8 cellular contexts compared by ENCODE assay signal in the genomic region with DNA sequence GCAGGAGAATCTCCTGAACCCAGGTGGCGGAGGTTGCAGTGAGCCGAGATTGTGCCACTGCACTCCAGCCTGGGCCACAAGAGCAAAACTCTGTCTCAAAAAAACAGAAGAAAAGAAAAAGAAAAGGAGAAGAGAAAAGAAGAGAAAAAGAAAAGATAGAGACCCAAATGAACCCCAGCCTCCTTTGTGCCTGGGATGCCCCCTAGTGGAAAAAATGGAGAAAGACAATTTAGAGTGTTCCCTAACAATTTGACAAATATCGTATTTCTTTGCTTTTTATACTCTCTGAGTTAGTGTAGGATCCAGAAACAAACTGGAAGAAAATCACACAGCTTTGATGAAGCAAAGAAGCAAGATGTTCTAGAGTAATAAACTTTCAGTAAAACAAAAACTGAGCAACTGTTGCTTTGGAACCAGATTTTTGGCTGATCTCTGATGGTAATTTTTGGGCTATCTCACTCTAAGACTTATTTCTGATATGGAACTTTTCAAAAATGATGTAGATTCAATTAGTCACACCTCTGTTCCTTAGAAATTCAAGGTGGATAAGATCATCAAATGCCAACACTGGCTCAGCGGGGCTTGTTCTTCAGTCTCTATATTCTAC. TPM values are rescaled to one million over a fixed set of nuclear protein-coding genes. Genes with fewer than 3 reads are reported as not detected.
A peak's percentile ranks its signal among the peaks of the same experiment; 100 is the strongest.
DNase-seq lines count a peak whose midpoint lies in the region; TF ChIP-seq lines count a peak whose summit lies in the region.

No MANE protein-coding gene starts in this region.

- no peak overlapping the region for H3K4me3 Mint-ChIP-seq in activated T-cell treated with anti-CD3 and anti-CD28 coated beads, Interleukin-2, amount 50 U/mL, for 24 hours

- H3K4me1 ChIP-seq in esophagus squamous epithelium (no peaks in the 10 kb centered on the region), tibial nerve (no peaks in the 10 kb centered on the region)

- intact Hi-C loops in esophagus squamous epithelium (cut with DNase I), result no loop called here

- peak; percentile 11 for DNase-seq in NOMO-1 treated with DMSO at 0.1 percent for 48 hours (lab: John Stamatoyannopoulos, UW; ENCODE audit: unreplicated experiment)
- no peak for DNase-seq in NOMO-1 treated with dmso at 0.1 percent for 144 hours (lab: John Stamatoyannopoulos, UW; ENCODE audit: unreplicated experiment)
- DNase-seq in NCI-H460 (ENCODE audit: extremely low read depth, low read depth), result peak; percentile 22
- DNase-seq in esophagus squamous epithelium (lab: John Stamatoyannopoulos, UW), result no peak
- DNase-seq in tibial nerve (ENCODE audit: low spot score in 2 of 2), result no peak
- DNase-seq in activated T-cell treated with anti-CD3 and anti-CD28 coated beads, Interleukin-2, amount 50 U/mL, for 24 hours, result no peak
- no peak for DNase-seq in T-helper 9 cell
- DNase-seq in islet precursor cell, result no peak

- H3K9me3 ChIP-seq in esophagus squamous epithelium, result peaks cover 0 to 19% (median 10%) of the 10 kb centered on the region in 3 donors
- peaks cover 0 to 32% (median 3%) of the 10 kb centered on the region in 4 donors for H3K9me3 ChIP-seq in tibial nerve

- TF ChIP-seq EP300 in tibial nerve (IDR thresholded peaks at IDR 0.05), result no peak

- H3K27ac Mint-ChIP-seq in activated T-cell treated with anti-CD3 and anti-CD28 coated beads, Interleukin-2, amount 50 U/mL, for 24 hours, result no peak overlapping the region

- H3K4me1 Mint-ChIP-seq in activated T-cell treated with anti-CD3 and anti-CD28 coated beads, Interleukin-2, amount 50 U/mL, for 24 hours (ENCODE audit: low read depth), result no peaks in the 10 kb centered on the region

- no peak for TF ChIP-seq POLR2A in esophagus squamous epithelium (IDR thresholded peaks at IDR 0.05)
- TF ChIP-seq POLR2A in tibial nerve (IDR thresholded peaks at IDR 0.05), result no peak

- H3K36me3 Mint-ChIP-seq in activated T-cell treated with anti-CD3 and anti-CD28 coated beads, Interleukin-2, amount 50 U/mL, for 24 hours (ENCODE audit: low read depth), result peaks cover 4% of the 10 kb centered on the region

- TF ChIP-seq CTCF in esophagus squamous epithelium (IDR thresholded peaks at IDR 0.05), result peak in 5 of 6 experiments; percentile 24 to 68 (median 38)
- peak in 4 of 5 experiments; percentile 25 to 45 (median 40) for TF ChIP-seq CTCF in tibial nerve (IDR thresholded peaks at IDR 0.05)

- H3K27me3 ChIP-seq in esophagus squamous epithelium, result no peaks in the 10 kb centered on the region
- no peaks in the 10 kb centered on the region for H3K27me3 ChIP-seq in tibial nerve

- H3K27ac ChIP-seq in esophagus squamous epithelium, result no peak overlapping the region
- no peak overlapping the region for H3K27ac ChIP-seq in tibial nerve

- no peak overlapping the region for H3K4me3 ChIP-seq in esophagus squamous epithelium
- H3K4me3 ChIP-seq in tibial nerve, result no peak overlapping the region

- WGBS in esophagus squamous epithelium, 2 donors, result 69 to 72% methylated on average over 4 of the region's 4 CpGs
- WGBS in tibial nerve, 2 donors, result 65 to 68% methylated on average over 4 of the region's 4 CpGs

- H3K36me3 ChIP-seq in esophagus squamous epithelium (no peaks in the 10 kb centered on the region), tibial nerve (no peaks in the 10 kb centered on the region)

- H3K27me3 Mint-ChIP-seq in activated T-cell treated with anti-CD3 and anti-CD28 coated beads, Interleukin-2, amount 50 U/mL, for 24 hours, result peaks cover 9% of the 10 kb centered on the region

- H3K9me3 Mint-ChIP-seq in activated T-cell treated with anti-CD3 and anti-CD28 coated beads, Interleukin-2, amount 50 U/mL, for 24 hours, result peaks cover 18% of the 10 kb centered on the region

RNA-seq across cellular contexts. Expression of gene PRKAB1, which starts 18.6 kb away (rescaled TPM):
- 15.8 and 18.6 TPM in 2 replicates for total RNA-seq in NCI-H460 (2014; rRNA removed; shearing (Covaris generic))
- polyA plus RNA-seq in NCI-H460 (2014; cell fraction: nucleus; rRNA removed), result 19.5 and 29.5 TPM in 2 replicates
- total RNA-seq in esophagus squamous epithelium (100 to 1,000 TPM in 1 of 4 donors, 10 to 100 TPM in 3; 18.2 to 217 (median 46.7) TPM), tibial nerve (10 to 100 TPM; 24.5 to 40.6 (median 28.3) TPM)

RNA-seq across cellular contexts. Expression of gene TMEM233, which starts 55.7 kb away (rescaled TPM):
- total RNA-seq in NCI-H460 (2014; rRNA removed; shearing (Covaris generic)), result 1.2 and 2.5 TPM in 2 replicates
- polyA plus RNA-seq in NCI-H460 (2014; cell fraction: nucleus; rRNA removed), result 0.75 TPM in 1 of 2 replicates, not detected in the other
- total RNA-seq in esophagus squamous epithelium, result under 1 TPM in 3 of 4 donors, not detected in 1; 0.13 to 0.19 (median 0.15) TPM
- total RNA-seq in tibial nerve, result under 1 TPM in 3 of 4 donors, not detected in 1; 0.21 to 0.59 (median 0.22) TPM

Comparison
In these comparisons a context has a peak if more than half of its experiments do, and no peak if none do; other contexts are left out.
1. DNase-seq: peak in NOMO-1 treated with DMSO at 0.1 percent for 48 hours (single experiment) and NCI-H460 (single experiment); none in NOMO-1 treated with dmso at 0.1 percent for 144 hours (single experiment), esophagus squamous epithelium (single experiment), tibial nerve (0 of 2), activated T-cell treated with anti-CD3 and anti-CD28 coated beads, Interleukin-2, amount 50 U/mL, for 24 hours (single experiment), T-helper 9 cell (single experiment) and islet precursor cell (single experiment).